Comparison of ENCODE assay signal across 8 cellular contexts in the genomic region with DNA sequence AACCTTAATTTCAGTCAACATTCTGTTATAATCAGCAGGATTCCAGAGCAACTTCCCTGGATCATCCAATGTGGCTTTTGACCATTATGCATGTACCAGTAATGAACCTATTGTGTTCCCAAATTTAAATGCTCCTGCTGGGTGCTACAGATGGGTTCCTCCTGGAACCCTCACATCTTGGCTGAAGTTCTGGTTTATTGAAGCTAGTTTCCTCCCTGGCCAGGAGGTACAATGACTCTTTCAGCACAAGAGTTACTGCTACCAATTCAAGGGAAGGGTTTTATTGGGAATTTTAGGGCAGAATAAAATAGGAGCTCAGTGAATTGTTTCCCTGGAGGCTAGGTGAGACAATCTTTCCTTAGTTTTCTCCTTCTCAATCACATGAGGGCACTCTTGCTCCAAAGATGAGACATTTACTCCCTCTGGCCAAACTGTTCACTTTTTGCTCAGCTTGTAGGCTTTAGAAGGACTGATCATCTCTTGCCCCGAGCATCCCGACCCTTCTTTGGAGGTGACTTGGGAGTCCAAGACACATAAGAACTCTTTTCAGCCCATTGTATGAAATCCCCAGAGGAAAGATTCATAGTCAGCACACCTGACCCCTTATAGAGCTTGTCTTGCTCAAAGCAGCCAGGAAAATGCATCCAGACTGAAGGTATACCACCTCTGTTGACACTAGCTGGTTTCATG. TPM values are rescaled to one million over a fixed set of nuclear protein-coding genes. Genes with fewer than 3 reads are reported as not detected.
DNase-seq lines count a peak whose midpoint lies in the region; ATAC-seq and TF ChIP-seq lines count a peak whose summit lies in the region.

No MANE protein-coding gene starts in this region.

- H3K4me3 ChIP-seq in choroid plexus epithelial cell (ENCODE audit: low read depth, low read length) (no peak overlapping the region), mucosa of descending colon (no peak overlapping the region)

- intact Hi-C loops in mucosa of descending colon (cut with DNase I, micrococcal nuclease): no loop called here

- no peaks in the 10 kb centered on the region for H3K4me1 ChIP-seq in mucosa of descending colon (ENCODE audit: low read depth)

- no peaks in the 10 kb centered on the region for H3K9me3 ChIP-seq in mucosa of descending colon

- DNase-seq in DMS 273 treated with DMSO at 0.1 percent for 48 hours (lab: John Stamatoyannopoulos, UW) (peak; percentile 41), HPDE6-E6E7 (ENCODE audit: extremely low spot score) (peak; percentile 32), NCI-H82 treated with DMSO at 0.1 percent for 48 hours (lab: John Stamatoyannopoulos, UW; ENCODE audit: unreplicated experiment) (peak; percentile 32), choroid plexus epithelial cell (ENCODE audit: low read depth) (peak; percentile 79), mucosa of descending colon (no peak)

- peak; percentile 61 for TF ChIP-seq CTCF in choroid plexus epithelial cell (conservative IDR thresholded peaks at IDR 0.05; ENCODE audit: low read depth, low read length)
- TF ChIP-seq CTCF in mucosa of descending colon (IDR thresholded peaks at IDR 0.05): no peak

- ATAC-seq in mucosa of descending colon: peak; percentile 61
- no peak for ATAC-seq in HG03439 (IDR thresholded peaks at IDR 0.05; ENCODE audit: unreplicated experiment)
- no peak for ATAC-seq in GM18873 (IDR thresholded peaks at IDR 0.05; ENCODE audit: low FRiP score, unreplicated experiment)
- no peak for ATAC-seq in HG03108 (IDR thresholded peaks at IDR 0.05; ENCODE audit: unreplicated experiment)

- no peaks in the 10 kb centered on the region for H3K36me3 ChIP-seq in mucosa of descending colon (ENCODE audit: low read depth)

RNA-seq across cellular contexts. Expression of a gene that starts 8.8 kb away (rescaled TPM):
- total RNA-seq in mucosa of descending colon: 10 to 100 TPM; 18.0 to 32.7 (median 21.5) TPM

Comparison
In these comparisons a context has a peak if more than half of its experiments do, and no peak if none do; other contexts are left out.
1. DNase-seq: peak in DMS 273 treated with DMSO at 0.1 percent for 48 hours (single experiment), HPDE6-E6E7 (single experiment), NCI-H82 treated with DMSO at 0.1 percent for 48 hours (single experiment) and choroid plexus epithelial cell (single experiment); none in mucosa of descending colon (0 of 3).